In genomic region chr1:1037366-1038327, GRCh38 we compare ENCODE assay signal across 17 cellular contexts. TPM values are rescaled to one million over a fixed set of nuclear protein-coding genes. Genes with fewer than 3 reads are reported as not detected.
"Had no signal": no experiment of that assay in that cellular context is flagged by ENCODE, and none has a peak within 500 bp of the region (broad histone marks: within the 10 kb centered on the region; RNA-seq: fewer than 3 reads in every experiment).

No MANE protein-coding gene starts in this region.

- H3K9me3 ChIP-seq: gastrocnemius medialis, tibial artery, uterus had no signal

- ATAC-seq: gastrocnemius medialis had no signal

- DNase-seq: activated CD4-positive, alpha-beta T cell treated with anti-CD3 and anti-CD28 coated beads for 4 hours; activated naive CD4-positive, alpha-beta T cell treated with Interleukin-2 at 50 U/mL for 16 hours; central memory CD4-positive, alpha-beta T cell; cortex of kidney; effector memory CD4-positive, alpha-beta T cell; gastrocnemius medialis; kidney; mesendoderm; stimulated activated CD4-positive, alpha-beta T cell treated with anti-CD3 and anti-CD28 coated beads, Interleukin-4, amount 100 ng/mL, for 4 hours; tibial artery; uterus; WERI-Rb-1 had no signal

- H3K4me3 ChIP-seq: gastrocnemius medialis, tibial artery, uterus had no signal

- H3K9ac ChIP-seq: parathyroid adenoma had no signal

- H2AFZ ChIP-seq: parathyroid adenoma had no signal

- H3K27ac Mint-ChIP-seq: activated T-helper 1 cell treated with anti-CD3 and anti-CD28 coated beads, Interleukin-12 subunit alpha, Interleukin-12 subunit beta, Interleukin-2, Interleukin-4 antibody, amounts not matched to agents 30 ng/mL and 10 ng/mL and 1 ng/mL, durations not matched to agents 14 hours and 24 hours and 36 hours had no signal

- H3K36me3 ChIP-seq: gastrocnemius medialis, uterus had no signal

- H3K9me3 Mint-ChIP-seq: activated T-helper 1 cell treated with anti-CD3 and anti-CD28 coated beads, Interleukin-12 subunit alpha, Interleukin-12 subunit beta, Interleukin-2, Interleukin-4 antibody, amounts not matched to agents 30 ng/mL and 10 ng/mL and 1 ng/mL, durations not matched to agents 14 hours and 24 hours and 36 hours had no signal

- H3K79me2 ChIP-seq: parathyroid adenoma had no signal

- H3K27ac ChIP-seq: gastrocnemius medialis, parathyroid adenoma, tibial artery, uterus, WERI-Rb-1 had no signal

- FAIRE-seq: kidney had no signal

RNA-seq across cellular contexts. Expression of gene RNF223, which starts 36.5 kb away (rescaled TPM):
- total RNA-seq: gastrocnemius medialis, skeletal muscle tissue, uterus had no signal
- polyA plus RNA-seq: liver, neural cell had no signal

RNA-seq across cellular contexts. Expression of gene PERM1, which starts 55.8 kb away (rescaled TPM):
- total RNA-seq: activated T-helper 1 cell treated with anti-CD3 and anti-CD28 coated beads, Interleukin-12 subunit alpha, Interleukin-12 subunit beta, Interleukin-2, Interleukin-4 antibody, amounts not matched to agents 30 ng/mL and 10 ng/mL and 1 ng/mL, durations not matched to agents 14 hours and 24 hours and 36 hours had no signal
- polyA plus RNA-seq: neural cell had no signal
